In the genomic region with DNA sequence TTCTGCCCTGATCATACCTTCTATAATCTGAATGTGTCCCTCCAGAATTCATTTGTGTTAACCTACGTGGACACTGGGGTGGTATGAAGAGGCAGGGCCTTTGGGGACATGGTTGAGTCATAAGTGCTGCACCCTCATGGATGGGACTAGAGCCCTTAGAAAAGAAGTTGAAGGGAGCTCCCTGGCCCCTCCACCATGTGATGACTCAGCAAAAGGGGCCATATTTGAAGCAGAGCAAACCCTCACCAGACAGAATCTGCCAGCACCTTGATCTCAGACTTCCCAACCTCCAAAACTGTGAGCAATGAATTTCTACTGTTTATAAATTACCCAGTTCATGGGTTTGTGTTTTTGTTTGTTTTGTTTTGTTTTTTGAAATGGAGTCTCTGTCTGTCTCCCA, we compare ENCODE assay signal across 1 cellular context.
TF ChIP-seq lines count a peak whose summit lies in the region.

No MANE protein-coding gene starts in this region.

TF ChIP-seq in K562, 482 proteins besides CTCF, POLR2A, EP300 and RAD21 (continued from another document):
- TF ChIP-seq KAT8 (IDR thresholded peaks at IDR 0.05; ENCODE audit: low read depth) (no peak), CBFB (CRISPR knock-in tag; IDR thresholded peaks at IDR 0.05) (no peak), TSC22D4 (tag; IDR thresholded peaks at IDR 0.05) (no peak), ZNF586 (CRISPR knock-in tag; conservative IDR thresholded peaks at IDR 0.05) (no peak), CHD2 (IDR thresholded peaks at IDR 0.05; ENCODE audit: low read depth, low read length) (no peak), MAFG (tag; conservative IDR thresholded peaks at IDR 0.05) (peak; percentile 97), ARNT (IDR thresholded peaks at IDR 0.05) (no peak), EP400 (IDR thresholded peaks at IDR 0.05) (0 out of 2 replicates have a peak, but pooled peaks have one; percentile 17)
- TF ChIP-seq, protein P1, sequence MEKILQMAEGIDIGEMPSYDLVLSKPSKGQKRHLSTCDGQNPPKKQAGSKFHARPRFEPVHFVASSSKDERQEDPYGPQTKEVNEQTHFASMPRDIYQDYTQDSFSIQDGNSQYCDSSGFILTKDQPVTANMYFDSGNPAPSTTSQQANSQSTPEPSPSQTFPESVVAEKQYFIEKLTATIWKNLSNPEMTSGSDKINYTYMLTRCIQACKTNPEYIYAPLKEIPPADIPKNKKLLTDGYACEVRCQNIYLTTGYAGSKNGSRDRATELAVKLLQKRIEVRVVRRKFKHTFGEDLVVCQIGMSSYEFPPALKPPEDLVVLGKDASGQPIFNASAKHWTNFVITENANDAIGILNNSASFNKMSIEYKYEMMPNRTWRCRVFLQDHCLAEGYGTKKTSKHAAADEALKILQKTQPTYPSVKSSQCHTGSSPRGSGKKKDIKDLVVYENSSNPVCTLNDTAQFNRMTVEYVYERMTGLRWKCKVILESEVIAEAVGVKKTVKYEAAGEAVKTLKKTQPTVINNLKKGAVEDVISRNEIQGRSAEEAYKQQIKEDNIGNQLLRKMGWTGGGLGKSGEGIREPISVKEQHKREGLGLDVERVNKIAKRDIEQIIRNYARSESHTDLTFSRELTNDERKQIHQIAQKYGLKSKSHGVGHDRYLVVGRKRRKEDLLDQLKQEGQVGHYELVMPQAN (IDR thresholded peaks at IDR 0.05; ENCODE audit: borderline replicate concordance) = no peak
